18 cellular contexts compared by ENCODE assay signal in the genomic region with DNA sequence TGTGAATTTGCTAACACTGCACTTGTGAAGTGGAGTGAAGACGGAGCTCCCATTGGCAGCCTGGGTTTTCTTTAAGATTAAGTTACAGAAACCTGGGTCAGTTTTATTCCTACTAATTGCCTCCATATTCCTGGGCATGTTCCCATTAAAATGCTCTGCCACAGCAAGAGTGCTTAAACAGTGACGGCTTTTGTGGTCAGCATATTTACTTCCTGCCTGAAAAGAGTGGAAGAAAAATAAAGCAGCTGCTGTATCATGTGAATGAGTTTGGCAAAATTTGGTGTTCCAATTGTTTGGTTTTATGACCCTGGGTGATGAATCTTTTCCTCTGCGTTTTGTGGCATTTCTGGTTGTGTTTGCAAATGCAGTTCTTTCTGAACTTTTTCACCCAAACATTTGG.
DNase-seq lines count a peak whose midpoint lies in the region; ATAC-seq and TF ChIP-seq lines count a peak whose summit lies in the region.
"Had no signal": no experiment of that assay in that cellular context is flagged by ENCODE, and none has a peak within 500 bp of the region (broad histone marks: within the 10 kb centered on the region; RNA-seq: fewer than 3 reads in every experiment).

No MANE protein-coding gene starts in this region.

- H4K8ac ChIP-seq in IMR-90 (ENCODE audit: low read depth in 2 of 2, low read length in 2 of 2) (no peak overlapping the region), mesenchymal stem cell (ENCODE audit: low read length) (no peak overlapping the region)

- H4K5ac ChIP-seq in IMR-90 (ENCODE audit: low read depth, low read length): no peak overlapping the region; the same call in 1 of the 2 replicates

- no peak overlapping the region for H2BK120ac ChIP-seq in IMR-90 (ENCODE audit: low read depth, low read length)
- no peak overlapping the region for H2BK120ac ChIP-seq in mesenchymal stem cell (ENCODE audit: low read depth, low read length)

- H3K9ac ChIP-seq in IMR-90 (ENCODE audit: low read depth, low read length) (no peak overlapping the region), mesenchymal stem cell (ENCODE audit: low read length) (peak overlapping the region; percentile 68)

- no peak overlapping the region for H3K56ac ChIP-seq in IMR-90 (ENCODE audit: extremely low read depth, insufficient read depth, low read length)

- H3K36me3 ChIP-seq in IMR-90 (ENCODE audit: control insufficient read depth, insufficient read depth, low read length) (no peaks in the 10 kb centered on the region), mesenchymal stem cell (ENCODE audit: control insufficient read depth in 1 of 2, insufficient read depth in 2 of 2, low read depth in 1 of 2, low read length in 2 of 2) (no peaks in the 10 kb centered on the region)
- H3K36me3 ChIP-seq: right atrium auricular region, upper lobe of left lung had no signal

- H4K91ac ChIP-seq in IMR-90 (ENCODE audit: insufficient read depth, low read depth, low read length): no peak overlapping the region
- no peak overlapping the region for H4K91ac ChIP-seq in mesenchymal stem cell (ENCODE audit: low read length)

- no CpG with 5 or more reads among the region's 3 CpGs for WGBS in IMR-90 (ENCODE audit: extremely low coverage in 2 of 2, insufficient read length in 1 of 2), 2 experiments
- WGBS in mesenchymal stem cell: 10% methylated on average over 3 of the region's 3 CpGs

- no peak overlapping the region for H3K27ac Mint-ChIP-seq in progenitor cell of endocrine pancreas
- H3K27ac Mint-ChIP-seq: CD4-positive, alpha-beta T cell; mesothelial cell of epicardium had no signal

- H3K4ac ChIP-seq in IMR-90 (ENCODE audit: low read depth, low read length): no peak overlapping the region
- H3K4ac ChIP-seq in mesenchymal stem cell (ENCODE audit: low read depth in 1 of 2, low read length in 2 of 2): no peak overlapping the region

- ATAC-seq in IMR-90 (ENCODE audit: low read depth): peak; percentile 93
- no peak for ATAC-seq in GM19467 (IDR thresholded peaks at IDR 0.05; ENCODE audit: unreplicated experiment)
- ATAC-seq in GM21515 (IDR thresholded peaks at IDR 0.05; ENCODE audit: unreplicated experiment): no peak

- H3K4me2 ChIP-seq in IMR-90 (ENCODE audit: low read depth, low read length): peak overlapping the region; percentile 46; the same call in 1 of the 2 replicates
- no peak overlapping the region for H3K4me2 ChIP-seq in mesenchymal stem cell (ENCODE audit: low read length, poor library complexity, severe bottlenecking)

- H4K20me1 ChIP-seq in IMR-90 (ENCODE audit: insufficient read depth, low read length): no peaks in the 10 kb centered on the region

- peaks cover 3% of the 10 kb centered on the region; the same call in 1 of the 2 replicates for H3K9me1 ChIP-seq in IMR-90 (ENCODE audit: insufficient read depth, low read length)

- H3K9me3 ChIP-seq in IMR-90 (ENCODE audit: control insufficient read depth, insufficient read depth, low read length) (no peaks in the 10 kb centered on the region), mesenchymal stem cell (ENCODE audit: control insufficient read depth, low read length) (no peaks in the 10 kb centered on the region)
- H3K9me3 ChIP-seq: right atrium auricular region, upper lobe of left lung had no signal

- no peak overlapping the region for H3K4me3 Mint-ChIP-seq in progenitor cell of endocrine pancreas (ENCODE audit: low read depth)
- H3K4me3 Mint-ChIP-seq: CD4-positive, alpha-beta T cell; mesothelial cell of epicardium had no signal

- H3K18ac ChIP-seq in IMR-90 (ENCODE audit: low read depth, low read length): peak overlapping the region; percentile 46; the same call in 1 of the 2 replicates
- no peak overlapping the region for H3K18ac ChIP-seq in mesenchymal stem cell (ENCODE audit: low read depth in 1 of 2, low read length in 2 of 2)

- H2BK20ac ChIP-seq in IMR-90 (ENCODE audit: low read depth, low read length): no peak overlapping the region

- POLR2A ChIA-PET in IMR-90 (lab: Charles Lee; ENCODE audit: unreplicated experiment): no interaction called here

- no peak for TF ChIP-seq RAD21 in IMR-90 (IDR thresholded peaks at IDR 0.05; ENCODE audit: low read length)

- H2AK5ac ChIP-seq in IMR-90 (ENCODE audit: low read depth, low read length) (no peak overlapping the region), mesenchymal stem cell (ENCODE audit: low read length, severe bottlenecking) (no peak overlapping the region)

- DNase-seq in AG09309 (ENCODE audit: low read depth) (peak; percentile 29), IMR-90 (peak; percentile 87), astrocyte of the spinal cord (ENCODE audit: low read depth, low spot score) (peak; percentile 95), mesenchymal stem cell (peak; percentile 79), progenitor cell of endocrine pancreas (ENCODE audit: low spot score, unreplicated experiment) (no peak), NCI-H187 (lab: John Stamatoyannopoulos, UW) (no peak)
- DNase-seq: activated CD4-positive, alpha-beta T cell treated with anti-CD3 and anti-CD28 coated beads for 4 hours; activated gamma-delta T cell; CD4-positive, alpha-beta T cell; cortex of kidney; GOT3; NCI-H446; SHP77 treated with DMSO at 0.1 percent for 48 hours; upper lobe of left lung had no signal

- no peak overlapping the region for H2AK9ac ChIP-seq in IMR-90 (replicated peaks; ENCODE audit: low read depth, low read length, poor library complexity)

- intact Hi-C loops in IMR-90 (cut with micrococcal nuclease): loop anchor here (5.0 kb wide), 1 partner anchor 93 kb away; no protein-coding TSS in a partner anchor

- peaks cover 5% of the 10 kb centered on the region for H3K4me1 ChIP-seq in IMR-90 (ENCODE audit: control insufficient read depth, insufficient read depth, low read length)
- no peaks in the 10 kb centered on the region for H3K4me1 ChIP-seq in mesenchymal stem cell (ENCODE audit: control insufficient read depth, insufficient read depth, low read depth, low read length)
- H3K4me1 ChIP-seq: right atrium auricular region, upper lobe of left lung had no signal

- in situ Hi-C loops in IMR-90 (cut with MboI; ENCODE audit: low sequenced_read_pairs): no loop called here
- in situ Hi-C loops in astrocyte of the spinal cord (cut with HindIII; ENCODE audit: low sequenced_read_pairs): no loop called here

- H3K79me1 ChIP-seq in IMR-90 (ENCODE audit: low read depth in 1 of 2, low read length in 2 of 2) (no peaks in the 10 kb centered on the region), mesenchymal stem cell (replicated peaks; ENCODE audit: low read length, poor library complexity, severe bottlenecking) (no peaks in the 10 kb centered on the region)

- H3K27me3 ChIP-seq in IMR-90 (ENCODE audit: control insufficient read depth, insufficient read depth, low read length) (no peaks in the 10 kb centered on the region), mesenchymal stem cell (ENCODE audit: control insufficient read depth in 1 of 2, insufficient read depth in 1 of 2, low read length in 2 of 2) (no peaks in the 10 kb centered on the region)
- H3K27me3 ChIP-seq: right atrium auricular region, upper lobe of left lung had no signal

- no TSS peak for BruUV-seq in IMR-90 (replicated peaks; lab: Mats Ljungman, UMichigan)

- H3K27ac ChIP-seq in IMR-90 (ENCODE audit: insufficient read depth, low read length): no peak overlapping the region; the same call in 1 of the 2 replicates
- H3K27ac ChIP-seq in mesenchymal stem cell (ENCODE audit: low read length, poor library complexity, severe bottlenecking): no peak overlapping the region
- H3K27ac ChIP-seq: right atrium auricular region, upper lobe of left lung had no signal

- no peak for TF ChIP-seq POLR2A in IMR-90 (IDR thresholded peaks at IDR 0.05; ENCODE audit: low read depth, low read length)

- no peak overlapping the region for H3K14ac ChIP-seq in IMR-90 (replicated peaks; ENCODE audit: low read depth, low read length)
- no peak overlapping the region for H3K14ac ChIP-seq in mesenchymal stem cell (ENCODE audit: low read length in 2 of 2)

- H2AFZ ChIP-seq in IMR-90 (replicated peaks; ENCODE audit: low read length, poor library complexity): no peak overlapping the region
- H2AFZ ChIP-seq in mesenchymal stem cell (ENCODE audit: low read depth, low read length): no peak overlapping the region

- CTCF ChIA-PET in IMR-90 (lab: Yijun Ruan, JAX): interaction anchor here (1.0 kb wide), 1 partner anchor 12 kb away, joined by 3 read pairs; no protein-coding TSS in a partner anchor

- H3K36me3 Mint-ChIP-seq in progenitor cell of endocrine pancreas (ENCODE audit: insufficient read depth): no peaks in the 10 kb centered on the region
- H3K36me3 Mint-ChIP-seq: mesothelial cell of epicardium had no signal

- no peak overlapping the region for H2BK15ac ChIP-seq in IMR-90 (ENCODE audit: low read depth, low read length)
- H2BK15ac ChIP-seq in mesenchymal stem cell (ENCODE audit: low read depth, poor library complexity, severe bottlenecking): no peak overlapping the region

- dilution Hi-C loops in IMR-90 (cut with HindIII; ENCODE audit: low sequenced_read_pairs, unreplicated experiment): no loop called here

- no peaks in the 10 kb centered on the region for H3K27me3 Mint-ChIP-seq in progenitor cell of endocrine pancreas
- H3K27me3 Mint-ChIP-seq: CD4-positive, alpha-beta T cell had no signal

- H3K4me1 Mint-ChIP-seq in progenitor cell of endocrine pancreas (ENCODE audit: low read depth): no peaks in the 10 kb centered on the region

- no peak overlapping the region for H2BK12ac ChIP-seq in mesenchymal stem cell (ENCODE audit: low read length in 2 of 2)

- H3K23ac ChIP-seq in IMR-90 (ENCODE audit: low read depth, low read length) (no peak overlapping the region), mesenchymal stem cell (ENCODE audit: low read length in 2 of 2) (no peak overlapping the region)

- H3K4me3 ChIP-seq in AG09309 (ENCODE audit: control insufficient read depth, low read depth, low read length) (no peak overlapping the region), IMR-90 (ENCODE audit: insufficient read depth, low read depth, low read length) (no peak overlapping the region), astrocyte of the spinal cord (ENCODE audit: low read depth, low read length) (no peak overlapping the region), mesenchymal stem cell (ENCODE audit: insufficient read depth in 1 of 2, low read depth in 1 of 2, low read length in 2 of 2) (no peak overlapping the region)

- H2BK5ac ChIP-seq in IMR-90 (ENCODE audit: low read depth, low read length, poor library complexity, severe bottlenecking) (peak overlapping the region; percentile 3), mesenchymal stem cell (ENCODE audit: low read depth, low read length, poor library complexity, severe bottlenecking) (no peak overlapping the region)

- peaks cover 3% of the 10 kb centered on the region for H3K9me3 Mint-ChIP-seq in progenitor cell of endocrine pancreas (ENCODE audit: low read depth)

- TF ChIP-seq CTCF in AG09309 (IDR thresholded peaks at IDR 0.05; ENCODE audit: control insufficient read depth, insufficient read depth, low read depth, low read length, missing control alignments) (no peak), IMR-90 (conservative IDR thresholded peaks at IDR 0.05; ENCODE audit: low read depth, low read length) (no peak), astrocyte of the spinal cord (IDR thresholded peaks at IDR 0.05; ENCODE audit: low read depth, low read length) (no peak), progenitor cell of endocrine pancreas (IDR thresholded peaks at IDR 0.05; ENCODE audit: unreplicated experiment) (no peak)

TF ChIP-seq in IMR-90, 13 proteins besides CTCF, POLR2A, EP300 and RAD21 (continues in another document):
- TF ChIP-seq MAFK (IDR thresholded peaks at IDR 0.05; ENCODE audit: low read depth, low read length): no peak
- TF ChIP-seq RFX5 (IDR thresholded peaks at IDR 0.05; ENCODE audit: low read depth, low read length): no peak

Comparison
In these comparisons a context has a peak if more than half of its experiments do, and no peak if none do; other contexts are left out.
1. DNase-seq: peak in AG09309 (single experiment), IMR-90 (single experiment), astrocyte of the spinal cord (single experiment) and mesenchymal stem cell (single experiment); none in progenitor cell of endocrine pancreas (single experiment) and NCI-H187 (0 of 2).